Comparison of ENCODE assay signal across 21 cellular contexts in the genomic region with DNA sequence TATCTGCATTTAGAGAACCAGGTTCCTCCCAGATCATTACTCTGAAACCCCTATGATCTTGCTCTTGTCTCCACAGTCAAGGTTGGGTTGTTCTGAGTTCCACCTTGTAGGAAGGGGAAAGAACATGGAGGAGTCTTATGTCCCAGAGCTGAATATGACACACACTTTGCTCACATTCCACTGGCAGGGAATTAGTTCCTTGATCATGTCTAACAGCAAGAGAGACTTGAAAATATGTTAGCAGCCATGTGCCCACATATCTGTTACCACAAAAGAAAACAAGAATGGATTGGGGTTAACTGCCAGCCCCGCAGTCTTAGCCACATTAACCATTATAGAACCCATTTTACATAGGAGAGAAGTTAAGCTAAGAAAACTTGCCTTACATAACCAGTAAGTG.
"Had no signal": no experiment of that assay in that cellular context is flagged by ENCODE, and none has a peak within 500 bp of the region (broad histone marks: within the 10 kb centered on the region; RNA-seq: fewer than 3 reads in every experiment).

No MANE protein-coding gene starts in this region.

- DNase-seq: activated CD4-positive, alpha-beta T cell treated with anti-CD3 and anti-CD28 coated beads, Interleukin-2, amount 10 ng/mL, durations not matched to agents 7 days and 5 days; activated CD4-positive, CD25-positive, alpha-beta regulatory T cell treated with anti-CD3 and anti-CD28 coated beads, Interleukin-2, amount 50 U/mL, for 72 hours; activated CD8-positive, alpha-beta T cell treated with anti-CD3 and anti-CD28 coated beads, Interleukin-2, amount 10 ng/mL, durations not matched to agents 7 days and 5 days; activated gamma-delta T cell; anterior cingulate cortex; caudate nucleus; effector memory CD8-positive, alpha-beta T cell; esophagus squamous epithelium; heart right ventricle; lower lobe of right lung; naive B cell; nucleus accumbens; right lobe of liver; small intestine; transverse colon; uterus had no signal

- H3K79me2 ChIP-seq: parathyroid adenoma had no signal

- H2AFZ ChIP-seq: parathyroid adenoma had no signal

- H3K9me3 ChIP-seq: esophagus squamous epithelium, gastroesophageal sphincter, heart right ventricle, lower lobe of right lung, right lobe of liver, transverse colon, uterus had no signal

- H3K27me3 ChIP-seq: esophagus squamous epithelium, gastroesophageal sphincter, heart right ventricle, right lobe of liver, transverse colon, uterus had no signal

- H3K4me3 ChIP-seq: esophagus squamous epithelium, gastroesophageal sphincter, heart right ventricle, lower lobe of right lung, right lobe of liver, transverse colon, uterus had no signal

- H3K36me3 ChIP-seq: esophagus squamous epithelium, gastroesophageal sphincter, heart right ventricle, lower lobe of right lung, right lobe of liver, transverse colon, uterus had no signal

- ATAC-seq: activated CD8-positive, alpha-beta T cell treated with anti-CD3 and anti-CD28 coated beads, Interleukin-2, amount 10 ng/mL, durations not matched to agents 7 days and 5 days; effector memory CD8-positive, alpha-beta T cell; gastroesophageal sphincter; heart right ventricle; left lobe of liver; lower lobe of right lung; right lobe of liver; stimulated activated memory B cell treated with anti-CD40 and anti-IgM and Interleukin-4, amounts not matched to agents 10 μg/mL and 1 μg/mL and 100 μg/mL, for 72 hours had no signal

- H3K9ac ChIP-seq: parathyroid adenoma had no signal

- H3K27ac ChIP-seq: esophagus squamous epithelium, gastroesophageal sphincter, heart right ventricle, lower lobe of right lung, parathyroid adenoma, right lobe of liver, transverse colon, uterus, VCaP had no signal
